12 cellular contexts compared by ENCODE assay signal in the genomic region with DNA sequence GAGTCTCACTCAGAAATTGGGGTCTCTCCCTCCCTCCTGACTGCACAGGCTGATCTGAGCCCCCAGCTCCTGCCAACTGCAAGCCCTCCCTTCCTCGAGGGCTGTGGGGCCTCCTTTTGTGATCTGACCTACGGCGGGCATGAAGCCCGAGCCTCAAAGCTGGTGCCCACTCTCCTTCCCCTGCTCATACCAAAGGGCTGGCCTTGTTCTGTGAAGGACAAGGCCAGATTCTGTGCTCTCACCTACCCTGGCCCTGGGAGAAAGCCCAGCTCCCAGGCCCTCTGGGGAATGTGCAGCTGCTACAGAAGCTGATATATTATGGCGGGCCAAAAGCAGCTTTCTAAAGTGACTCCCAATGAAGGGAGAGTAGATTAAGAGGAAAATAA. TPM values are rescaled to one million over a fixed set of nuclear protein-coding genes. Genes with fewer than 3 reads are reported as not detected.
DNase-seq lines count a peak whose midpoint lies in the region; ATAC-seq and TF ChIP-seq lines count a peak whose summit lies in the region.
"Had no signal": no experiment of that assay in that cellular context is flagged by ENCODE, and none has a peak within 500 bp of the region (broad histone marks: within the 10 kb centered on the region; RNA-seq: fewer than 3 reads in every experiment).

No MANE protein-coding gene starts in this region.

- DNase-seq in H7 (peak; percentile 28), adrenal gland (peak in 6 of 7 donors; percentile 65 to 78 (median 75)), SHP77 (lab: John Stamatoyannopoulos, UW) (no peak), hippocampal formation (lab: John Stamatoyannopoulos, UW) (no peak)
- DNase-seq: caudate nucleus, IMR-90, NCI-H187 treated with DMSO at 0.1 percent for 48 hours, SW 1271 had no signal

- H3K36me3 Mint-ChIP-seq in nephron (ENCODE audit: low read depth): peaks cover 90% of the 10 kb centered on the region

- no peak for TF ChIP-seq POLR2A in adrenal gland (IDR thresholded peaks at IDR 0.05)

- no peaks in the 10 kb centered on the region for H3K9me3 Mint-ChIP-seq in nephron

- H3K27ac Mint-ChIP-seq in nephron: peak overlapping the region; percentile 40 to 66 (median 43)

- no peaks in the 10 kb centered on the region for H3K9me3 ChIP-seq in adrenal gland (replicated peaks in 1 of 3)

- TF ChIP-seq CTCF in C4-2B (conservative IDR thresholded peaks at IDR 0.05) (no peak), adrenal gland (IDR thresholded peaks at IDR 0.05) (no peak), nephron (IDR thresholded peaks at IDR 0.05; ENCODE audit: unreplicated experiment in 3 of 3) (no peak)

- H3K4me3 ChIP-seq in H7 (ENCODE audit: insufficient read depth, low read depth, low read length) (no peak overlapping the region), adrenal gland (no peak overlapping the region)

- H3K36me3 ChIP-seq in H7 (replicated peaks; ENCODE audit: control insufficient read depth, insufficient read depth, low read length) (peaks cover 87% of the 10 kb centered on the region), adrenal gland (replicated peaks in 1 of 2) (peaks cover 0 to 100% of the 10 kb centered on the region in 2 donors)

- no peak overlapping the region for H3K4me3 Mint-ChIP-seq in nephron

- peaks cover 32% of the 10 kb centered on the region for H3K4me1 Mint-ChIP-seq in nephron

- peaks cover 24 to 77% of the 10 kb centered on the region in 2 donors for H3K4me1 ChIP-seq in adrenal gland (replicated peaks in 1 of 2)

- WGBS in adrenal gland, 4 donors: 38 to 42% (median 41%) methylated on average over 1 to 5 of the region's 5 CpGs

- intact Hi-C loops in adrenal gland (cut with DNase I): loop anchor here in 1 of 2 donors (10.0 kb wide), 1 partner anchor 106 kb away; no protein-coding TSS in a partner anchor

- no peaks in the 10 kb centered on the region for H3K27me3 Mint-ChIP-seq in nephron (ENCODE audit: low read depth)

- no peaks in the 10 kb centered on the region for H3K27me3 ChIP-seq in H7 (ENCODE audit: control insufficient read depth, insufficient read depth, low read length)
- H3K27me3 ChIP-seq in adrenal gland: no peaks in the 10 kb centered on the region

- ATAC-seq in GM18861 (IDR thresholded peaks at IDR 0.05; ENCODE audit: unreplicated experiment) (no peak), HG03045 (IDR thresholded peaks at IDR 0.05; ENCODE audit: unreplicated experiment) (no peak)

- H3K27ac ChIP-seq in C4-2B (peak overlapping the region; percentile 98), adrenal gland (peak overlapping the region in 4 of 5 donors; percentile 34 to 86 (median 74))

RNA-seq across cellular contexts. Expression of a gene that starts 9.0 kb away (rescaled TPM):
- 97.6 and 109 TPM in 2 replicates for total RNA-seq in H7 (2014; rRNA removed; shearing (Covaris generic))
- total RNA-seq in adrenal gland: 100 to 1,000 TPM; 164 to 570 (median 444) TPM
- polyA plus RNA-seq in adrenal gland: 100 to 1,000 TPM; 308 to 701 (median 481) TPM

RNA-seq across cellular contexts. Expression of a gene that starts 9.2 kb away (rescaled TPM):
- 454 and 591 TPM in 2 replicates for total RNA-seq in H7 (2014; rRNA removed; shearing (Covaris generic))
- 100 to 1,000 TPM; 133 to 295 (median 191) TPM for total RNA-seq in adrenal gland
- 100 to 1,000 TPM; 195 to 241 (median 220) TPM for polyA plus RNA-seq in adrenal gland

RNA-seq across cellular contexts. Expression of a gene that starts 27.8 kb away (rescaled TPM):
- not detected in 2 replicates for total RNA-seq in H7 (2014; rRNA removed; shearing (Covaris generic))
- total RNA-seq in adrenal gland: 1 to 10 TPM in 2 of 8 donors, under 1 TPM in 1, not detected in 5; 0.30 to 3.1 (median 1.9) TPM
- 1 to 10 TPM in 2 of 3 donors, under 1 TPM in 1; 0.64 to 4.5 (median 1.5) TPM for polyA plus RNA-seq in adrenal gland
- total RNA-seq: IMR-90 had no signal

RNA-seq across cellular contexts. Expression of a gene that starts 37.5 kb away (rescaled TPM):
- 34.0 and 40.5 TPM in 2 replicates for total RNA-seq in H7 (2014; rRNA removed; shearing (Covaris generic))
- 10 to 100 TPM in 1 of 8 donors, 1 to 10 TPM in 6, under 1 TPM in 1; 0.54 to 11.4 (median 4.8) TPM for total RNA-seq in adrenal gland
- 10 to 100 TPM in 1 of 3 donors, 1 to 10 TPM in 2; 5.6 to 24.1 (median 7.1) TPM for polyA plus RNA-seq in adrenal gland

RNA-seq across cellular contexts. Expression of a gene that starts 51.6 kb away (rescaled TPM):
- total RNA-seq in H7 (2014; rRNA removed; shearing (Covaris generic)): not detected in 2 replicates
- not detected for total RNA-seq in adrenal gland
- polyA plus RNA-seq in adrenal gland: 1 to 10 TPM in 1 of 3 donors, not detected in 2; 1.0 TPM
- total RNA-seq: IMR-90 had no signal
- polyA plus RNA-seq: IMR-90 had no signal

Comparison
In these comparisons a context has a peak if more than half of its experiments do, and no peak if none do; other contexts are left out.
1. DNase-seq: peak in H7 (single experiment) and adrenal gland (6 of 7); none in SHP77 (0 of 2) and hippocampal formation (0 of 2).